ENCODE assay signal across 21 cellular contexts in genomic region chr5:159402328-159402727, GRCh38.
DNase-seq lines count a peak whose midpoint lies in the region; ATAC-seq, FAIRE-seq and TF ChIP-seq lines count a peak whose summit lies in the region.
"Had no signal": no experiment of that assay in that cellular context is flagged by ENCODE, and none has a peak within 500 bp of the region (broad histone marks: within the 10 kb centered on the region; RNA-seq: fewer than 3 reads in every experiment).

No MANE protein-coding gene starts in this region.

- H3K36me3 Mint-ChIP-seq in GM23338 (ENCODE audit: low read depth) (no peaks in the 10 kb centered on the region), mesothelial cell of epicardium (no peaks in the 10 kb centered on the region)

- H3K27me3 Mint-ChIP-seq in GM23338 (ENCODE audit: insufficient read depth, low read depth, poor library complexity) (peaks cover 6% of the 10 kb centered on the region), mesothelial cell of epicardium (ENCODE audit: low read depth) (peaks cover 8% of the 10 kb centered on the region)

- peak; percentile 4 for FAIRE-seq in RCC 7860 (lab: Jason Lieb, UNC)
- FAIRE-seq: GM18507 had no signal

- TF ChIP-seq CTCF in GM23338 (conservative IDR thresholded peaks at IDR 0.05; ENCODE audit: low read depth in 2 of 2) (no peak), foreskin keratinocyte (conservative IDR thresholded peaks at IDR 0.05) (no peak), mesothelial cell of epicardium (IDR thresholded peaks at IDR 0.05; ENCODE audit: unreplicated experiment) (no peak)

- H3K4me1 Mint-ChIP-seq in GM23338, result peaks cover 6% of the 10 kb centered on the region; the same call in 2 of the 3 replicates
- H3K4me1 Mint-ChIP-seq in mesothelial cell of epicardium, result peaks cover 3% of the 10 kb centered on the region
- H3K4me1 Mint-ChIP-seq: immature natural killer cell had no signal

- ATAC-seq in GM23338 (no peak), foreskin keratinocyte (peak; percentile 8)
- ATAC-seq: activated CD8-positive, alpha-beta T cell treated with anti-CD3 and anti-CD28 coated beads for 36 hours; mucosa of descending colon had no signal

- no peaks in the 10 kb centered on the region for H3K79me2 ChIP-seq in GM23338 (replicated peaks; ENCODE audit: insufficient read depth)
- H3K79me2 ChIP-seq: hepatocyte had no signal

- H3K4me1 ChIP-seq in GM23338 (ENCODE audit: insufficient read depth) (no peaks in the 10 kb centered on the region), foreskin keratinocyte (no peaks in the 10 kb centered on the region)
- H3K4me1 ChIP-seq: sigmoid colon had no signal

- H2AFZ ChIP-seq in GM23338, result peak overlapping the region; percentile 14; the same call in 1 of the 2 replicates
- H2AFZ ChIP-seq: hepatocyte had no signal

- H3K36me3 ChIP-seq in GM23338 (ENCODE audit: insufficient read depth), result no peaks in the 10 kb centered on the region
- H3K36me3 ChIP-seq: sigmoid colon had no signal

- no peak overlapping the region for H3K4me2 ChIP-seq in GM23338
- H3K4me2 ChIP-seq: hepatocyte, KMS-11 had no signal

- DNase-seq in NCI-H1436 (lab: John Stamatoyannopoulos, UW) (peak; percentile 15), NCI-H1436 treated with DMSO at 0.1 percent for 48 hours (lab: John Stamatoyannopoulos, UW) (no peak), GM23338 (ENCODE audit: low spot score) (no peak), RCC 7860 (ENCODE audit: low spot score) (peak; percentile 33), foreskin keratinocyte (no peak), anterior cingulate cortex (lab: John Stamatoyannopoulos, UW) (no peak), mesothelial cell of epicardium (ENCODE audit: low spot score in 2 of 2, unreplicated experiment in 2 of 2) (no peak)
- DNase-seq in central memory CD4-positive, alpha-beta T cell, result no peak
- DNase-seq: activated CD4-positive, CD25-positive, alpha-beta regulatory T cell treated with anti-CD3 and anti-CD28 coated beads, Interleukin-2, amount 50 U/mL, for 72 hours; activated CD8-positive, alpha-beta T cell treated with anti-CD3 and anti-CD28 coated beads for 36 hours; foreskin fibroblast; immature natural killer cell; mucosa of descending colon; NCI-H2081 treated with DMSO at 0.1 percent for 48 hours; NCI-H510A treated with DMSO at 0.1 percent for 48 hours; Right ventricle myocardium superior; sigmoid colon had no signal

- H3K9me3 Mint-ChIP-seq in GM23338 (no peaks in the 10 kb centered on the region; the same call in 2 of the 3 replicates), mesothelial cell of epicardium (no peaks in the 10 kb centered on the region)
- H3K9me3 Mint-ChIP-seq: activated CD8-positive, alpha-beta T cell treated with anti-CD3 and anti-CD28 coated beads for 36 hours; immature natural killer cell had no signal

- H3K27me3 ChIP-seq in GM23338 (ENCODE audit: insufficient read depth) (no peaks in the 10 kb centered on the region), foreskin keratinocyte (peaks cover 3% of the 10 kb centered on the region)
- H3K27me3 ChIP-seq: hepatocyte, sigmoid colon had no signal

- no peaks in the 10 kb centered on the region for H3F3A ChIP-seq in GM23338 (replicated peaks; ENCODE audit: low read depth)

- no peak overlapping the region for H3K4me3 Mint-ChIP-seq in GM23338
- H3K4me3 Mint-ChIP-seq in mesothelial cell of epicardium, result no peak overlapping the region
- H3K4me3 Mint-ChIP-seq: activated CD8-positive, alpha-beta T cell treated with anti-CD3 and anti-CD28 coated beads for 36 hours; immature natural killer cell had no signal

- no peak overlapping the region for H3K27ac Mint-ChIP-seq in GM23338
- H3K27ac Mint-ChIP-seq in mesothelial cell of epicardium, result no peak overlapping the region
- H3K27ac Mint-ChIP-seq: activated CD8-positive, alpha-beta T cell treated with anti-CD3 and anti-CD28 coated beads for 36 hours; immature natural killer cell had no signal

- no peak overlapping the region for H3K4me3 ChIP-seq in GM23338
- H3K4me3 ChIP-seq: hepatocyte, mucosa of descending colon, sigmoid colon had no signal

- no peaks in the 10 kb centered on the region for H3K9me2 ChIP-seq in GM23338 (ENCODE audit: insufficient read depth)

- no peaks in the 10 kb centered on the region for H4K20me1 ChIP-seq in GM23338 (replicated peaks; ENCODE audit: insufficient read depth)

- H3K27ac ChIP-seq in GM23338 (ENCODE audit: low read depth) (no peak overlapping the region), foreskin keratinocyte (no peak overlapping the region)
- H3K27ac ChIP-seq: epithelial cell of prostate, hepatocyte, KMS-11, sigmoid colon had no signal

TF ChIP-seq in GM23338, 12 proteins besides CTCF, POLR2A, EP300 and RAD21:
- TF ChIP-seq EZH2 (IDR thresholded peaks at IDR 0.05; ENCODE audit: low read depth, unreplicated experiment) (no peak), POLR2AphosphoS5 (IDR thresholded peaks at IDR 0.05; ENCODE audit: low read depth) (no peak), STAT1 (IDR thresholded peaks at IDR 0.05; ENCODE audit: unreplicated experiment) (no peak), ZNF114 (CRISPR knock-in tag; IDR thresholded peaks at IDR 0.05) (no peak)

Comparison
In these comparisons a context has a peak if more than half of its experiments do, and no peak if none do; other contexts are left out.
1. DNase-seq: peak in NCI-H1436 (single experiment) and RCC 7860 (single experiment); none in NCI-H1436 treated with DMSO at 0.1 percent for 48 hours (single experiment), GM23338 (single experiment), foreskin keratinocyte (0 of 2), central memory CD4-positive, alpha-beta T cell (single experiment), anterior cingulate cortex (0 of 58) and mesothelial cell of epicardium (0 of 2).